Comparison of ENCODE assay signal across 19 cellular contexts in genomic region chr4:25667931-25668557, GRCh38. TPM values are rescaled to one million over a fixed set of nuclear protein-coding genes. Genes with fewer than 3 reads are reported as not detected.
DNase-seq lines count a peak whose midpoint lies in the region; ATAC-seq and TF ChIP-seq lines count a peak whose summit lies in the region.
"Had no signal": no experiment of that assay in that cellular context is flagged by ENCODE, and none has a peak within 500 bp of the region (broad histone marks: within the 10 kb centered on the region; RNA-seq: fewer than 3 reads in every experiment).

No MANE protein-coding gene starts in this region.

- peak; percentile 62 for DNase-seq in Caki2 (ENCODE audit: low read depth)
- DNase-seq in brain microvascular endothelial cell = peak; percentile 5
- DNase-seq in left colon = peak in 1 of 2 donors; percentile 43
- no peak for DNase-seq in ovary
- DNase-seq in mucosa of gallbladder (ENCODE audit: low spot score) = no peak
- DNase-seq: HCEC 1CT; head of caudate nucleus; NCI-H1105 treated with DMSO at 0.1 percent for 48 hours; occipital lobe; stimulated activated CD4-positive, alpha-beta T cell treated with anti-CD3 and anti-CD28 coated beads, Interleukin-4, amount 100 ng/mL, for 24 hours; stimulated activated CD8-positive, alpha-beta memory T cell treated with anti-CD3 and anti-CD28 coated beads, Interleukin-4, amount 100 ng/mL, for 48 hours; testis had no signal

- H3K4me1 ChIP-seq in ovary (ENCODE audit: insufficient read depth) = no peaks in the 10 kb centered on the region
- H3K4me1 ChIP-seq: testis had no signal

- in situ Hi-C loops in Caki2 (cut with HindIII; ENCODE audit: low pct_unique_long_range_greater_than_20kb, low sequenced_read_pairs) (no loop called here), brain microvascular endothelial cell (cut with HindIII; ENCODE audit: low pct_ligation_motif_present, low sequenced_read_pairs) (no loop called here)

- 87 to 88% (median 88%) methylated on average over 15 of the region's 15 CpGs for WGBS in ovary, 3 donors

- no peaks in the 10 kb centered on the region for H3K27me3 ChIP-seq in brain microvascular endothelial cell (replicated peaks)
- no peaks in the 10 kb centered on the region for H3K27me3 ChIP-seq in ovary
- H3K27me3 ChIP-seq: testis had no signal

- ATAC-seq in left colon = peak; percentile 68
- no peak for ATAC-seq in HG03095 (IDR thresholded peaks at IDR 0.05; ENCODE audit: unreplicated experiment)
- ATAC-seq in HG03139 (IDR thresholded peaks at IDR 0.05; ENCODE audit: unreplicated experiment) = no peak
- ATAC-seq: activated T-helper 17 cell treated with anti-CD3 and anti-CD28 coated beads, Interleukin-2, amount 50 U/mL, for 72 hours had no signal

- TF ChIP-seq EP300 in Ishikawa (IDR thresholded peaks at IDR 0.05; ENCODE audit: borderline replicate concordance) (peak; percentile 36; the same call in 1 of the 2 replicates), ovary (IDR thresholded peaks at IDR 0.05) (no peak)

- H3K4me3 ChIP-seq in brain microvascular endothelial cell (ENCODE audit: low read depth, low read length) = no peak overlapping the region
- no peak overlapping the region for H3K4me3 ChIP-seq in ovary
- H3K4me3 ChIP-seq: testis had no signal

- TF ChIP-seq RAD21 in Ishikawa (IDR thresholded peaks at IDR 0.05; ENCODE audit: low read depth) = no peak

- H3K9me3 ChIP-seq in ovary = no peaks in the 10 kb centered on the region
- H3K9me3 ChIP-seq: testis had no signal

- H3K27ac ChIP-seq in brain microvascular endothelial cell (no peak overlapping the region), ovary (no peak overlapping the region)
- H3K27ac ChIP-seq: testis, VCaP had no signal

- H3K36me3 ChIP-seq in brain microvascular endothelial cell (replicated peaks) (no peaks in the 10 kb centered on the region), ovary (no peaks in the 10 kb centered on the region)

- TF ChIP-seq POLR2A in ovary (IDR thresholded peaks at IDR 0.05) = no peak

- TF ChIP-seq CTCF in brain microvascular endothelial cell (IDR thresholded peaks at IDR 0.05; ENCODE audit: low read depth, low read length, missing control alignments) (no peak), ovary (IDR thresholded peaks at IDR 0.05) (no peak)

- intact Hi-C loops in left colon (cut with DNase I, micrococcal nuclease) = no loop called here
- intact Hi-C loops in ovary (cut with DNase I) = loop anchor here in 1 of 4 donors (5.0 kb wide), 1 partner anchor 284 kb away; no protein-coding TSS in a partner anchor

TF ChIP-seq in Ishikawa, 13 proteins besides CTCF, POLR2A, EP300 and RAD21:
- TF ChIP-seq CEBPB (IDR thresholded peaks at IDR 0.05) = 0 out of 2 replicates have a peak, but pooled peaks have one; percentile 5
- TF ChIP-seq NFIC (IDR thresholded peaks at IDR 0.05) = no peak
- TF ChIP-seq EGR1 (IDR thresholded peaks at IDR 0.05) = no peak
- no peak for TF ChIP-seq CREB1 (IDR thresholded peaks at IDR 0.05; ENCODE audit: low read depth)
- no peak for TF ChIP-seq ZBTB7A (IDR thresholded peaks at IDR 0.05; ENCODE audit: low read depth)
TF ChIP-seq in Ishikawa: peak in this region for 1.

RNA-seq across cellular contexts. Expression of gene SLC34A2, which starts 12.4 kb away (rescaled TPM):
- total RNA-seq in Caki2 (2014; rRNA removed; shearing (Covaris generic); ENCODE audit: low replicate concordance) = not detected in 2 replicates
- total RNA-seq in left colon (not detected), ovary (10 to 100 TPM in 3 of 7 donors, 1 to 10 TPM in 2, under 1 TPM in 2; 0.30 to 59.4 (median 8.3) TPM), mucosa of gallbladder (32.1 TPM)
- polyA plus RNA-seq in ovary = under 1 TPM; 0.30 to 0.50 TPM
- total RNA-seq: activated T-helper 17 cell treated with anti-CD3 and anti-CD28 coated beads, Interleukin-2, amount 50 U/mL, for 72 hours; RPMI7951; skeletal muscle tissue had no signal

Comparison
In these comparisons a context has a peak if more than half of its experiments do, and no peak if none do; other contexts are left out.
1. DNase-seq: peak in Caki2 (single experiment) and brain microvascular endothelial cell (single experiment); none in ovary (0 of 5) and mucosa of gallbladder (single experiment).